19 cellular contexts compared by ENCODE assay signal in the genomic region with DNA sequence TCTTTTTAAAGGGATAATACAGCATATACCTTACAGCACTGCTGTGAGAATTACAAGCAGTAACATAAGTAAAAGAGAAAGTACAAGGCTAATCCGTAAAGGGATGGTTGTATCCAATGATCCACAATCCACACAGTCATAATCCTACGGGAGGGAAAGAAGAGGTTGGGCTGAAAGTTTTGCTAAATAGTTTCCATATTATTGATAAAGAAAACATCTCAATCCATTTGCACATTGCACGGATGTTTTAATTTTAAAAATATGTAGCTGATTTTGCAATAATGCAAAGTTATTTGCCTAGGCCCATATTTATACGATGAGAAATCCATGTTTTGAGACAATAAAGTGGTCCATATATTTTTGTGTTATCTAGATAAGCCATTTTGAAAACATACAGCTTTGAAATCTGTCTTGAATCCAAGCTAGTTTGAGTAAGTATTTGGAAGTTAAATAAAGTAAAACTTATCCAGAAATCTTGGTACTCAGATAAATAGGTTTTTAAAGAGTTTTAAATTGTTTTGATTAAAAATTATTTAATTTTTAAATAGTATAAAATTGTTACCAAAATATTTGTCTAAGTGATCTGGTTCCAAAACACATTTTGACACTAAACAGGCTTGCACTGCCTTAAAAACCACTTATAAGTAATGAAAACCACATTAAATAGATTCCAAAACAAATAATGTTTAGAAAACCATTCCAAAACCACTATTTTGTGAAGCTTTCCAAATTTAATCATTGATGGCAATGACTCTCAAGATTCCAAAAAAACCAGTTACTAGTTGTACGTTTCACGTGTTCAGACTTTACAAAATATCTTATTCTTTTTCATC. TPM values are rescaled to one million over a fixed set of nuclear protein-coding genes. Genes with fewer than 3 reads are reported as not detected.
DNase-seq lines count a peak whose midpoint lies in the region; ATAC-seq and TF ChIP-seq lines count a peak whose summit lies in the region.
"Had no signal": no experiment of that assay in that cellular context is flagged by ENCODE, and none has a peak within 500 bp of the region (broad histone marks: within the 10 kb centered on the region; RNA-seq: fewer than 3 reads in every experiment).

No MANE protein-coding gene starts in this region.

- H3K27me3 ChIP-seq in adipocyte (replicated peaks; ENCODE audit: control insufficient read depth, insufficient read depth, low read length) (no peaks in the 10 kb centered on the region), osteoblast (ENCODE audit: insufficient read depth, low read length) (no peaks in the 10 kb centered on the region)
- H3K27me3 ChIP-seq in CD8-positive, alpha-beta T cell (ENCODE audit: insufficient read depth, low read length): no peaks in the 10 kb centered on the region
- H3K27me3 ChIP-seq: BE2C had no signal

- CTCF ChIA-PET in CD8-positive, alpha-beta T cell (lab: Charles Lee): no interaction called here

- H3K9me3 Mint-ChIP-seq in CD8-positive, alpha-beta T cell: peaks cover 2% of the 10 kb centered on the region

- H3K36me3 Mint-ChIP-seq in CD8-positive, alpha-beta T cell: no peaks in the 10 kb centered on the region
- H3K36me3 Mint-ChIP-seq: CD8-positive, alpha-beta memory T cell had no signal

- H3K4me1 ChIP-seq in adipocyte (ENCODE audit: control insufficient read depth, insufficient read depth, low read length): peaks cover 30% of the 10 kb centered on the region
- peaks cover 33% of the 10 kb centered on the region for H3K4me1 ChIP-seq in osteoblast (ENCODE audit: insufficient read depth, low read length)
- H3K4me1 ChIP-seq in CD8-positive, alpha-beta T cell (ENCODE audit: insufficient read depth, low read length): no peaks in the 10 kb centered on the region
- H3K4me1 ChIP-seq: BE2C had no signal

- H3K4me3 ChIP-seq in adipocyte (ENCODE audit: low read length) (peak overlapping the region; percentile 53), fibroblast of mammary gland (ENCODE audit: control insufficient read depth, low read depth, low read length) (no peak overlapping the region), osteoblast (ENCODE audit: insufficient read depth, low read length) (peak overlapping the region; percentile 28)
- no peak overlapping the region for H3K4me3 ChIP-seq in CD8-positive, alpha-beta T cell (ENCODE audit: low read depth, low read length)

- peak overlapping the region; percentile 30 for H2AFZ ChIP-seq in osteoblast (ENCODE audit: low read length)

- no peaks in the 10 kb centered on the region for H4K20me1 ChIP-seq in osteoblast (ENCODE audit: insufficient read depth, low read length)

- no peaks in the 10 kb centered on the region for H3K4me1 Mint-ChIP-seq in CD8-positive, alpha-beta T cell (ENCODE audit: low read depth)
- H3K4me1 Mint-ChIP-seq: CD8-positive, alpha-beta memory T cell; IgD-negative memory B cell had no signal

- H3K27ac ChIP-seq in osteoblast (ENCODE audit: low read depth, low read length): peak overlapping the region; percentile 33
- no peak overlapping the region for H3K27ac ChIP-seq in CD8-positive, alpha-beta T cell (ENCODE audit: low read depth, low read length)

- DNase-seq in EL: peak; percentile 45
- peak; percentile 81 for DNase-seq in adipocyte (ENCODE audit: low read depth)
- peak; percentile 49 for DNase-seq in fibroblast of mammary gland (ENCODE audit: low read depth)
- DNase-seq in osteoblast (ENCODE audit: insufficient read length, low spot score, missing footprints): peak; percentile 43
- no peak for DNase-seq in occipital lobe (lab: John Stamatoyannopoulos, UW)
- no peak for DNase-seq in NCI-H2107 (lab: John Stamatoyannopoulos, UW)
- DNase-seq in CD8-positive, alpha-beta T cell: no peak
- DNase-seq in left colon: no peak
- DNase-seq: ACHN; BE2C; CD8-positive, alpha-beta memory T cell; DND-41; NCI-H1436; NCI-H2081; NCI-H345; NCI-H69; PC-3 had no signal

- peaks cover 2% of the 10 kb centered on the region for H3K9me3 ChIP-seq in adipocyte (ENCODE audit: control insufficient read depth, low read length)
- H3K9me3 ChIP-seq in osteoblast (ENCODE audit: low read depth, low read length): no peaks in the 10 kb centered on the region
- H3K9me3 ChIP-seq in CD8-positive, alpha-beta T cell (ENCODE audit: low read length): no peaks in the 10 kb centered on the region
- H3K9me3 ChIP-seq: BE2C had no signal

- peak overlapping the region; percentile 56 for H3K4me2 ChIP-seq in osteoblast (ENCODE audit: insufficient read depth, low read length)

- no peak for ATAC-seq in CD8-positive, alpha-beta T cell
- no peak for ATAC-seq in left colon
- ATAC-seq: PC-3 had no signal

- intact Hi-C loops in CD8-positive, alpha-beta T cell (cut with DNase I, micrococcal nuclease): no loop called here
- intact Hi-C loops in left colon (cut with DNase I, micrococcal nuclease): no loop called here

- no peak overlapping the region for H3K4me3 Mint-ChIP-seq in CD8-positive, alpha-beta T cell
- H3K4me3 Mint-ChIP-seq: CD8-positive, alpha-beta memory T cell; IgD-negative memory B cell had no signal

- TF ChIP-seq CTCF in fibroblast of mammary gland (conservative IDR thresholded peaks at IDR 0.05; ENCODE audit: control insufficient read depth, insufficient read depth, low read depth, low read length) (no peak), osteoblast (IDR thresholded peaks at IDR 0.05; ENCODE audit: extremely low read depth, low read depth, low read length) (no peak)
- no peak for TF ChIP-seq CTCF in CD8-positive, alpha-beta T cell (IDR thresholded peaks at IDR 0.05)

- H3K27ac Mint-ChIP-seq in CD8-positive, alpha-beta T cell: no peak overlapping the region
- H3K27ac Mint-ChIP-seq: CD8-positive, alpha-beta memory T cell; IgD-negative memory B cell had no signal

- H3K27me3 Mint-ChIP-seq in CD8-positive, alpha-beta T cell (ENCODE audit: low read depth): peaks cover 37% of the 10 kb centered on the region

- no peak overlapping the region for H3K9ac ChIP-seq in adipocyte (ENCODE audit: low read length)

- H3K79me2 ChIP-seq in osteoblast (ENCODE audit: insufficient read depth, low read length): no peaks in the 10 kb centered on the region

- POLR2A ChIA-PET in CD8-positive, alpha-beta T cell (lab: Charles Lee): no interaction called here

- H3K36me3 ChIP-seq in adipocyte (ENCODE audit: control insufficient read depth, insufficient read depth, low read length, severe bottlenecking) (no peaks in the 10 kb centered on the region), osteoblast (ENCODE audit: insufficient read depth, low read length) (no peaks in the 10 kb centered on the region)
- H3K36me3 ChIP-seq in CD8-positive, alpha-beta T cell (ENCODE audit: insufficient read depth, low read length): no peaks in the 10 kb centered on the region
- H3K36me3 ChIP-seq: BE2C had no signal

RNA-seq across cellular contexts. Expression of a gene that starts 38.2 kb away (rescaled TPM):
- 49.9 and 60.7 TPM in 2 replicates for total RNA-seq in osteoblast
- total RNA-seq in occipital lobe: 3.0 TPM
- not detected for total RNA-seq in CD8-positive, alpha-beta T cell
- total RNA-seq in left colon: 1 to 10 TPM; 3.8 to 8.0 TPM
- total RNA-seq: CD8-positive, alpha-beta memory T cell; PC-3; SK-MEL-5 had no signal

RNA-seq across cellular contexts. Expression of a gene that starts 54.6 kb away (rescaled TPM):
- 10.3 and 13.8 TPM in 2 replicates for total RNA-seq in osteoblast
- total RNA-seq in occipital lobe: 78.8 TPM
- not detected for total RNA-seq in CD8-positive, alpha-beta T cell
- total RNA-seq in left colon: under 1 TPM in 1 of 2 donors, not detected in 1; 0.50 TPM

Comparison
In these comparisons a context has a peak if more than half of its experiments do, and no peak if none do; other contexts are left out.
1. DNase-seq: peak in EL (single experiment), adipocyte (single experiment), fibroblast of mammary gland (single experiment) and osteoblast (single experiment); none in occipital lobe (single experiment), NCI-H2107 (single experiment), CD8-positive, alpha-beta T cell (0 of 7) and left colon (0 of 2).
2. H3K4me3 ChIP-seq: peak in adipocyte (single experiment) and osteoblast (single experiment); none in fibroblast of mammary gland (single experiment) and CD8-positive, alpha-beta T cell (single experiment).